Comparison of ENCODE assay signal across 30 cellular contexts in the genomic region with DNA sequence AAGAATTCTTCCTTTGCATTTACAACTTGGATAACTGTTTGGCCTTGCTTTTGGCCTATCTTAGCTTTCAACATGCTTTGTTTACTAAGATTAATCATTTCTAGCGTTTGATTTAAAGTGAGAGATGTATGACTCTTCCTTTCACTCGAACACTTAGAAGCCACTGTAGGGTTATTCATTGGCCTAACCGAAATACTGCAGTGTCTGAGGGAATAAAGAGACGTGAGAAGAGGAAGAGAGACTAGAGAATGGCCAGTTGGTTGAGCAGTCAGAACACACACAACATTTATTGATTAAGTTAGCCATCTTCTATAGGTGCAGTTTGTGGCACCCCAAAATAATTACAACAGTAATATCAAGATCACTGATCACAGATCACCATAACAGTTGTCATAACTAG.
DNase-seq lines count a peak whose midpoint lies in the region; ATAC-seq and TF ChIP-seq lines count a peak whose summit lies in the region.
"Had no signal": no experiment of that assay in that cellular context is flagged by ENCODE, and none has a peak within 500 bp of the region (broad histone marks: within the 10 kb centered on the region; RNA-seq: fewer than 3 reads in every experiment).

No MANE protein-coding gene starts in this region.

- no peak overlapping the region for H3K4me3 Mint-ChIP-seq in endodermal cell
- H3K4me3 Mint-ChIP-seq: activated CD8-positive, alpha-beta T cell treated with anti-CD3 and anti-CD28 coated beads for 36 hours; CD8-positive, alpha-beta T cell; central memory CD8-positive, alpha-beta T cell; nephron progenitor cell; stimulated activated effector memory CD8-positive, alpha-beta T cell treated with anti-CD3 and anti-CD28 coated beads, Interleukin-12 subunit alpha, Interleukin-12 subunit beta, amount 100 ng/mL, for 72 hours; T-cell had no signal

- H3K27ac ChIP-seq in endodermal cell (ENCODE audit: low read depth, low read length): no peak overlapping the region
- H3K27ac ChIP-seq: KMS-11, ovary, SJSA1, spleen, upper lobe of right lung had no signal

- TF ChIP-seq CTCF in endodermal cell (conservative IDR thresholded peaks at IDR 0.05): no peak

- H3K9me3 Mint-ChIP-seq in endodermal cell: peaks cover 13% of the 10 kb centered on the region
- H3K9me3 Mint-ChIP-seq: activated CD8-positive, alpha-beta T cell treated with anti-CD3 and anti-CD28 coated beads for 36 hours; central memory CD8-positive, alpha-beta T cell had no signal

- H3K27me3 Mint-ChIP-seq in endodermal cell (ENCODE audit: insufficient read depth): peaks cover 6% of the 10 kb centered on the region

- DNase-seq in NCI-H510A (lab: John Stamatoyannopoulos, UW) (no peak), left ventricle myocardium superior (no peak), endodermal cell (no peak)
- DNase-seq: activated CD4-positive, alpha-beta T cell treated with anti-CD3 and anti-CD28 coated beads for 1 hour; activated CD8-positive, alpha-beta T cell treated with anti-CD3 and anti-CD28 coated beads for 36 hours; activated effector memory CD4-positive, alpha-beta T cell treated with anti-CD3 and anti-CD28 coated beads, Interleukin-2, amount 50 U/mL, for 16 hours; CD8-positive, alpha-beta T cell; dermis blood vessel endothelial cell; DMS 273 treated with DMSO at 0.1 percent for 48 hours; glutamatergic neuron; HCEC 1CT; mucosa of descending colon; NCI-H2171 treated with DMSO at 0.1 percent for 48 hours; NCI-H526; nephron progenitor cell; ovary; spleen; stimulated activated CD4-positive, alpha-beta T cell treated with anti-CD3 and anti-CD28 coated beads, Interleukin-2, amount 100 ng/mL, for 48 hours; T-cell; upper lobe of right lung had no signal

- H3K27me3 ChIP-seq in endodermal cell (ENCODE audit: control insufficient read depth, insufficient read depth, low read length, poor library complexity, severe bottlenecking): no peaks in the 10 kb centered on the region
- H3K27me3 ChIP-seq: ovary, SJSA1, spleen, upper lobe of right lung had no signal

- intact Hi-C loops in left ventricle myocardium superior (cut with micrococcal nuclease): no loop called here

- WGBS in endodermal cell (ENCODE audit: insufficient coverage in 1 of 2, insufficient read length in 1 of 2), 2 experiments: 88 to 100% methylated on average over 1 to 4 of the region's 4 CpGs

- H3K36me3 ChIP-seq in endodermal cell (ENCODE audit: control insufficient read depth, insufficient read depth, low read length): no peaks in the 10 kb centered on the region
- H3K36me3 ChIP-seq: ovary, SJSA1, spleen, upper lobe of right lung had no signal

- H3K27ac Mint-ChIP-seq in endodermal cell: no peak overlapping the region
- H3K27ac Mint-ChIP-seq: activated CD8-positive, alpha-beta T cell treated with anti-CD3 and anti-CD28 coated beads for 36 hours; CD8-positive, alpha-beta T cell; nephron progenitor cell; stimulated activated effector memory CD8-positive, alpha-beta T cell treated with anti-CD3 and anti-CD28 coated beads, Interleukin-12 subunit alpha, Interleukin-12 subunit beta, amount 100 ng/mL, for 72 hours; T-cell had no signal

- H3K36me3 Mint-ChIP-seq in endodermal cell (ENCODE audit: low read depth): no peaks in the 10 kb centered on the region
- H3K36me3 Mint-ChIP-seq: CD8-positive, alpha-beta T cell; stimulated activated effector memory CD8-positive, alpha-beta T cell treated with anti-CD3 and anti-CD28 coated beads, Interleukin-12 subunit alpha, Interleukin-12 subunit beta, amount 100 ng/mL, for 72 hours; T-cell had no signal

- no peak overlapping the region for H3K4me3 ChIP-seq in endodermal cell (ENCODE audit: low read length)
- H3K4me3 ChIP-seq: lung, mucosa of descending colon, ovary, SJSA1, spleen, upper lobe of right lung had no signal

- peak; percentile 93 for ATAC-seq in GM18508 (IDR thresholded peaks at IDR 0.05; ENCODE audit: insufficient read depth, unreplicated experiment)
- peak; percentile 79 for ATAC-seq in GM19452 (IDR thresholded peaks at IDR 0.05; ENCODE audit: unreplicated experiment)
- ATAC-seq in HG02938 (IDR thresholded peaks at IDR 0.05; ENCODE audit: unreplicated experiment): peak; percentile 85
- peak; percentile 93 for ATAC-seq in HG03378 (IDR thresholded peaks at IDR 0.05; ENCODE audit: unreplicated experiment)
- ATAC-seq in GM18502 (IDR thresholded peaks at IDR 0.05; ENCODE audit: poor library complexity, unreplicated experiment): no peak
- ATAC-seq in left ventricle myocardium superior: no peak
- ATAC-seq: activated CD8-positive, alpha-beta T cell treated with anti-CD3 and anti-CD28 coated beads for 36 hours; CD8-positive, alpha-beta T cell; mucosa of descending colon; stimulated activated effector memory CD8-positive, alpha-beta T cell treated with anti-CD3 and anti-CD28 coated beads, Interleukin-12 subunit alpha, Interleukin-12 subunit beta, amount 100 ng/mL, for 72 hours; T-cell; upper lobe of right lung had no signal

- no peaks in the 10 kb centered on the region for H3K4me1 Mint-ChIP-seq in endodermal cell
- H3K4me1 Mint-ChIP-seq: central memory CD8-positive, alpha-beta T cell; nephron progenitor cell; stimulated activated effector memory CD8-positive, alpha-beta T cell treated with anti-CD3 and anti-CD28 coated beads, Interleukin-12 subunit alpha, Interleukin-12 subunit beta, amount 100 ng/mL, for 72 hours; T-cell had no signal

- H3K9me3 ChIP-seq in endodermal cell (ENCODE audit: control insufficient read depth, low read length): peaks cover 10% of the 10 kb centered on the region
- H3K9me3 ChIP-seq: mucosa of descending colon, ovary, SJSA1, upper lobe of right lung had no signal

- H3K9ac ChIP-seq in endodermal cell (ENCODE audit: extremely low read depth, low read length, poor library complexity, severe bottlenecking): no peak overlapping the region
- H3K9ac ChIP-seq: KMS-11 had no signal

- H3K4me1 ChIP-seq in endodermal cell (ENCODE audit: control insufficient read depth, insufficient read depth, low read length): no peaks in the 10 kb centered on the region
- H3K4me1 ChIP-seq: SJSA1, spleen, upper lobe of right lung had no signal

Comparison
In these comparisons a context has a peak if more than half of its experiments do, and no peak if none do; other contexts are left out.
1. ATAC-seq: peak in GM18508 (single experiment), GM19452 (single experiment), HG02938 (single experiment) and HG03378 (single experiment); none in GM18502 (single experiment) and left ventricle myocardium superior (single experiment).